In genomic region chr7:132516042-132516840, GRCh38 we compare ENCODE assay signal across 16 cellular contexts.
DNase-seq lines count a peak whose midpoint lies in the region; ATAC-seq, FAIRE-seq and TF ChIP-seq lines count a peak whose summit lies in the region.
"Had no signal": no experiment of that assay in that cellular context is flagged by ENCODE, and none has a peak within 500 bp of the region (broad histone marks: within the 10 kb centered on the region; RNA-seq: fewer than 3 reads in every experiment).

No MANE protein-coding gene starts in this region.

- POLR2A ChIA-PET in endothelial cell of umbilical vein (lab: Charles Lee): interaction anchor here (0.5 kb wide), 1 partner anchor 11 kb away, joined by 3 read pairs; no protein-coding TSS in a partner anchor

- no peak overlapping the region for H2AFZ ChIP-seq in endothelial cell of umbilical vein (ENCODE audit: low read depth, low read length)

- no peak overlapping the region for H3K9ac ChIP-seq in endothelial cell of umbilical vein (replicated peaks; ENCODE audit: extremely low read depth, insufficient read depth, low read length)

- dilution Hi-C loops in endothelial cell of umbilical vein (cut with MboI; ENCODE audit: extremely low pct_ligation_motif_present, low sequenced_read_pairs): no loop called here

- CTCF ChIA-PET in endothelial cell of umbilical vein (lab: Charles Lee): interaction anchor here (0.9 to 2.3 kb wide), 7 partner anchors 11 to 198 kb away, joined by 3 to 10 read pairs (median 4); no protein-coding TSS in a partner anchor

- no peaks in the 10 kb centered on the region for H4K20me1 ChIP-seq in endothelial cell of umbilical vein (replicated peaks; ENCODE audit: control insufficient read depth, extremely low read depth, insufficient read depth, low read length)

- H3K4me2 ChIP-seq in endothelial cell of umbilical vein (ENCODE audit: insufficient read depth, low read length): no peak overlapping the region

- H3K36me3 ChIP-seq in endothelial cell of umbilical vein (ENCODE audit: control insufficient read depth in 2 of 2, extremely low read depth in 1 of 2, insufficient read depth in 2 of 2, low read length in 2 of 2): no peaks in the 10 kb centered on the region

- H3K4me1 ChIP-seq in endothelial cell of umbilical vein (ENCODE audit: control insufficient read depth, extremely low read depth, insufficient read depth, low read length): no peaks in the 10 kb centered on the region

- no peaks in the 10 kb centered on the region for H3K9me3 ChIP-seq in endothelial cell of umbilical vein (replicated peaks; ENCODE audit: control insufficient read depth, insufficient read depth, low read length)
- H3K9me3 ChIP-seq: mucosa of descending colon had no signal

- no peak overlapping the region for H3K27ac ChIP-seq in endothelial cell of umbilical vein (ENCODE audit: insufficient read depth, low read depth, low read length)

- no peak for TF ChIP-seq CTCF in AG10803 (conservative IDR thresholded peaks at IDR 0.05; ENCODE audit: low read length)
- TF ChIP-seq CTCF in endothelial cell of umbilical vein (IDR thresholded peaks at IDR 0.05; ENCODE audit: extremely low read depth in 1 of 2, insufficient read depth in 1 of 2, low read depth in 1 of 2, low read length in 2 of 2): no peak

- peak; percentile 85 for DNase-seq in AG10803 (ENCODE audit: low read depth)
- peak; percentile 93 for DNase-seq in M059J (ENCODE audit: low read depth)
- peak; percentile 17 for DNase-seq in endothelial cell of umbilical vein (ENCODE audit: low read depth, low spot score)
- peak; percentile 68 for DNase-seq in kidney tubule cell (ENCODE audit: low spot score)
- no peak for DNase-seq in NCI-H2029 (lab: John Stamatoyannopoulos, UW)
- DNase-seq in NCI-H69 (lab: John Stamatoyannopoulos, UW): no peak
- DNase-seq: activated CD4-positive, alpha-beta T cell treated with anti-CD3 and anti-CD28 coated beads for 4 hours; activated T-cell treated with anti-CD3 and anti-CD28 coated beads, Interleukin-2, amount 50 U/mL, for 72 hours; effector memory CD8-positive, alpha-beta T cell; GDM1; Kasumi-1; mucosa of descending colon; NCI-H2081; T-cell had no signal

- BruUV-seq in endothelial cell of umbilical vein (replicated peaks; lab: Mats Ljungman, UMichigan): no TSS peak

- FAIRE-seq in endothelial cell of umbilical vein (lab: Jason Lieb, UNC): no peak

- H3K9me1 ChIP-seq in endothelial cell of umbilical vein (replicated peaks; ENCODE audit: control insufficient read depth, extremely low read depth, insufficient read depth, low read length): no peaks in the 10 kb centered on the region

- no peak overlapping the region for H3K4me3 ChIP-seq in AG10803 (ENCODE audit: low read length)
- H3K4me3 ChIP-seq in endothelial cell of umbilical vein (replicated peaks in 1 of 3; ENCODE audit: insufficient read depth in 1 of 3, low read depth in 1 of 3, low read length in 3 of 3): no peak overlapping the region
- H3K4me3 ChIP-seq: mucosa of descending colon had no signal

- H3K79me2 ChIP-seq in endothelial cell of umbilical vein (ENCODE audit: control insufficient read depth, insufficient read depth, low read length): no peaks in the 10 kb centered on the region

- no peak for TF ChIP-seq POLR2A in endothelial cell of umbilical vein (IDR thresholded peaks at IDR 0.05; ENCODE audit: low read depth, low read length)

- intact Hi-C loops in endothelial cell of umbilical vein (cut with micrococcal nuclease): no loop called here

- H3K27me3 ChIP-seq in endothelial cell of umbilical vein (ENCODE audit: control insufficient read depth in 2 of 2, insufficient read depth in 2 of 2, low read length in 2 of 2): no peaks in the 10 kb centered on the region

- no peak for ATAC-seq in GM21786 (IDR thresholded peaks at IDR 0.05; ENCODE audit: unreplicated experiment)
- ATAC-seq in GM19452 (IDR thresholded peaks at IDR 0.05; ENCODE audit: unreplicated experiment): no peak
- ATAC-seq: activated T-cell treated with anti-CD3 and anti-CD28 coated beads, Interleukin-2, amount 50 U/mL, for 72 hours; effector memory CD8-positive, alpha-beta T cell; mucosa of descending colon; T-cell had no signal

TF ChIP-seq in endothelial cell of umbilical vein, 7 proteins besides CTCF, POLR2A, EP300 and RAD21:
- TF ChIP-seq EZH2 (IDR thresholded peaks at IDR 0.05; ENCODE audit: borderline replicate concordance, low read depth, low read length, severe bottlenecking) (no peak), JUN (IDR thresholded peaks at IDR 0.05; ENCODE audit: borderline replicate concordance, insufficient read depth, insufficient read length, low read depth) (no peak), MAX (IDR thresholded peaks at IDR 0.05; ENCODE audit: insufficient read depth, insufficient read length) (no peak), GATA2 (IDR thresholded peaks at IDR 0.05; ENCODE audit: insufficient read depth, insufficient read length, low read depth, low read length) (no peak), FOS (IDR thresholded peaks at IDR 0.05; ENCODE audit: borderline replicate concordance, insufficient read depth, low read length) (no peak), POLR2AphosphoS5 (IDR thresholded peaks at IDR 0.05; ENCODE audit: insufficient read depth, low read depth, low read length) (no peak), MYC (IDR thresholded peaks at IDR 0.05; ENCODE audit: low read depth, low read length) (no peak)

Comparison
In these comparisons a context has a peak if more than half of its experiments do, and no peak if none do; other contexts are left out.
1. DNase-seq: peak in AG10803 (single experiment), M059J (single experiment), endothelial cell of umbilical vein (single experiment) and kidney tubule cell (single experiment); none in NCI-H2029 (single experiment) and NCI-H69 (single experiment).